ENCODE assay signal across 21 cellular contexts in genomic region chr10:133347636-133348517, GRCh38. TPM values are rescaled to one million over a fixed set of nuclear protein-coding genes. Genes with fewer than 3 reads are reported as not detected.
DNase-seq lines count a peak whose midpoint lies in the region; ATAC-seq and TF ChIP-seq lines count a peak whose summit lies in the region.
"Had no signal": no experiment of that assay in that cellular context is flagged by ENCODE, and none has a peak within 500 bp of the region (broad histone marks: within the 10 kb centered on the region; RNA-seq: fewer than 3 reads in every experiment).

No MANE protein-coding gene starts in this region.

- H3K27ac ChIP-seq in right lobe of liver, result peak overlapping the region; percentile 77 to 83 (median 82)
- H3K27ac ChIP-seq: SJSA1, upper lobe of left lung had no signal

- 0% methylated on average over 4 of the region's 17 CpGs for WGBS in right lobe of liver (ENCODE audit: insufficient coverage, low coverage, low lambda C conversion rate, missing lambda C conversion rate)

- TF ChIP-seq POLR2A in right lobe of liver (IDR thresholded peaks at IDR 0.05), result no peak

- no peaks in the 10 kb centered on the region for H3K9me3 ChIP-seq in right lobe of liver
- H3K9me3 ChIP-seq: SJSA1, upper lobe of left lung had no signal

- intact Hi-C loops in right lobe of liver (cut with DNase I), result no loop called here

- peaks cover 0 to 45% (median 18%) of the 10 kb centered on the region in 4 donors for H3K4me1 ChIP-seq in right lobe of liver
- H3K4me1 ChIP-seq: SJSA1, upper lobe of left lung had no signal

- DNase-seq in HuH-7 (ENCODE audit: low spot score) (peak; percentile 80), SW480 (ENCODE audit: low spot score) (peak; percentile 32), right lobe of liver (peak; percentile 83 to 93 (median 89)), GM19238 (ENCODE audit: insufficient read length, low spot score) (no peak)
- no peak for DNase-seq in NK-92 treated with Interleukin-12 subunit alpha and Interleukin-12 subunit beta, amount 100 ng/mL, for 24 hours (lab: John Stamatoyannopoulos, UW)
- DNase-seq: activated CD4-positive, alpha-beta T cell treated with anti-CD3 and anti-CD28 coated beads for 1 hour; activated CD8-positive, alpha-beta memory T cell treated with anti-CD3 and anti-CD28 coated beads for 24 hours; activated gamma-delta T cell; activated naive CD8-positive, alpha-beta T cell treated with anti-CD3 and anti-CD28 coated beads, Interleukin-2, amount 50 U/mL, for 24 hours; activated T-cell treated with anti-CD3 and anti-CD28 coated beads, Interleukin-2, amount 50 U/mL, for 1 hour; CD4-positive, CD25-positive, alpha-beta regulatory T cell; DMS 273 treated with DMSO at 0.1 percent for 48 hours; NCI-H1417; stimulated activated CD8-positive, alpha-beta memory T cell treated with anti-CD3 and anti-CD28 coated beads, Interleukin-4, amount 100 ng/mL, for 48 hours had no signal

- peak overlapping the region; percentile 34 to 60 (median 53) for H3K4me3 ChIP-seq in right lobe of liver
- H3K4me3 ChIP-seq: SJSA1, upper lobe of left lung had no signal

- TF ChIP-seq CTCF in right lobe of liver (IDR thresholded peaks at IDR 0.05), result no peak

- ATAC-seq in right lobe of liver, result peak; percentile 66 to 80 (median 70)
- ATAC-seq in GM21360 (IDR thresholded peaks at IDR 0.05; ENCODE audit: unreplicated experiment), result no peak
- ATAC-seq: activated naive CD8-positive, alpha-beta T cell treated with anti-CD3 and anti-CD28 coated beads, Interleukin-2, amount 50 U/mL, for 24 hours had no signal

- peaks cover 0 to 4% (median 0%) of the 10 kb centered on the region in 4 donors for H3K36me3 ChIP-seq in right lobe of liver
- H3K36me3 ChIP-seq: SJSA1, upper lobe of left lung had no signal

- H3K27me3 ChIP-seq in right lobe of liver, result no peaks in the 10 kb centered on the region

RNA-seq across cellular contexts. Expression of gene PRAP1, which starts 0.7 kb away (rescaled TPM):
- total RNA-seq in right lobe of liver, result 100 to 1,000 TPM; 177 to 522 (median 298) TPM
- total RNA-seq: CD4-positive, CD25-positive, alpha-beta regulatory T cell; dermis microvascular lymphatic vessel endothelial cell; glomerular endothelial cell; lung microvascular endothelial cell; MCF 10A; SJSA1; upper lobe of left lung had no signal

RNA-seq across cellular contexts. Expression of gene FUOM, which starts 9.9 kb away (rescaled TPM):
- 100 to 1,000 TPM in 4 of 6 experiments, 10 to 100 TPM in 2; 76.1 to 158 (median 124) TPM for total RNA-seq in right lobe of liver

RNA-seq across cellular contexts. Expression of gene CALY, which starts 11.2 kb away (rescaled TPM):
- not detected for total RNA-seq in right lobe of liver
- total RNA-seq: dermis microvascular lymphatic vessel endothelial cell, glomerular endothelial cell, lung microvascular endothelial cell, MCF 10A, SJSA1 had no signal

RNA-seq across cellular contexts. Expression of gene ECHS1, which starts 25.3 kb away (rescaled TPM):
- 100 to 1,000 TPM; 293 to 780 (median 436) TPM for total RNA-seq in right lobe of liver

RNA-seq across cellular contexts. Expression of gene PAOX, which starts 31.2 kb away (rescaled TPM):
- 10 to 100 TPM in 4 of 6 experiments, 1 to 10 TPM in 2; 9.4 to 15.9 (median 11.9) TPM for total RNA-seq in right lobe of liver

Comparison
In these comparisons a context has a peak if more than half of its experiments do, and no peak if none do; other contexts are left out.
1. DNase-seq: peak in HuH-7 (single experiment), SW480 (single experiment) and right lobe of liver (3 of 3); none in GM19238 (single experiment) and NK-92 treated with Interleukin-12 subunit alpha and Interleukin-12 subunit beta, amount 100 ng/mL, for 24 hours (single experiment).